8 cellular contexts compared by ENCODE assay signal in genomic region chr6:42217165-42217522, GRCh38. TPM values are rescaled to one million over a fixed set of nuclear protein-coding genes. Genes with fewer than 3 reads are reported as not detected.
DNase-seq lines count a peak whose midpoint lies in the region; ATAC-seq, FAIRE-seq and TF ChIP-seq lines count a peak whose summit lies in the region.

No MANE protein-coding gene starts in this region.

- no peaks in the 10 kb centered on the region for H4K20me1 ChIP-seq in HepG2 (ENCODE audit: insufficient read depth, low read length)

- ATAC-seq in activated CD8-positive, alpha-beta memory T cell treated with anti-CD3 and anti-CD28 coated beads, Interleukin-2, amount 10 ng/mL, durations not matched to agents 7 days and 5 days: no peak
- ATAC-seq in HepG2: no peak

- H3K27me3 Mint-ChIP-seq in activated CD8-positive, alpha-beta memory T cell treated with anti-CD3 and anti-CD28 coated beads, Interleukin-2, amount 10 ng/mL, durations not matched to agents 7 days and 5 days: no peaks in the 10 kb centered on the region

- TF ChIP-seq CTCF in adrenal gland (IDR thresholded peaks at IDR 0.05) (no peak), HepG2 (CRISPR knock-in tag; IDR thresholded peaks at IDR 0.05) (no peak), tibial artery (IDR thresholded peaks at IDR 0.05) (no peak)

- CTCF ChIA-PET in activated CD8-positive, alpha-beta memory T cell treated with anti-CD3 and anti-CD28 coated beads, Interleukin-2, amount 10 ng/mL, durations not matched to agents 7 days and 5 days (lab: Charles Lee): interaction anchor here (0.6 to 2.0 kb wide), 11 partner anchors 9 to 534 kb away, joined by 3 to 11 read pairs (median 4); no protein-coding TSS in a partner anchor
- CTCF ChIA-PET in HepG2 (lab: Yijun Ruan, JAX; ENCODE audit: low intra/inter-chr PET ratio, low total read pairs): interaction anchor here (1.5 kb wide), 1 partner anchor 51 kb away, joined by 5 read pairs; no protein-coding TSS in a partner anchor

- BruUV-seq in HepG2 (replicated peaks; lab: Mats Ljungman, UMichigan): TSS peak; percentile 72

- peaks cover 35% of the 10 kb centered on the region for H3K4me1 Mint-ChIP-seq in activated CD8-positive, alpha-beta memory T cell treated with anti-CD3 and anti-CD28 coated beads, Interleukin-2, amount 10 ng/mL, durations not matched to agents 7 days and 5 days

- H3K9me3 Mint-ChIP-seq in activated CD8-positive, alpha-beta memory T cell treated with anti-CD3 and anti-CD28 coated beads, Interleukin-2, amount 10 ng/mL, durations not matched to agents 7 days and 5 days (ENCODE audit: low read depth): no peaks in the 10 kb centered on the region

- no peaks in the 10 kb centered on the region for H3K27me3 ChIP-seq in adrenal gland
- H3K27me3 ChIP-seq in HepG2 (ENCODE audit: control insufficient read depth in 1 of 2, insufficient read depth in 2 of 2, low read length in 2 of 2): no peaks in the 10 kb centered on the region; a peak in 1 of 5 replicates
- H3K27me3 ChIP-seq in tibial artery: no peaks in the 10 kb centered on the region

- peaks cover 0 to 21% of the 10 kb centered on the region in 2 donors for H3K36me3 ChIP-seq in adrenal gland (replicated peaks in 1 of 2)
- peaks cover 2 to 17% of the 10 kb centered on the region in 2 experiments for H3K36me3 ChIP-seq in HepG2 (replicated peaks in 1 of 2; ENCODE audit: control insufficient read depth in 1 of 2, insufficient read depth in 2 of 2, low read length in 2 of 2)
- peaks cover 13 to 21% (median 16%) of the 10 kb centered on the region in 3 donors for H3K36me3 ChIP-seq in tibial artery

- H3K4me3 ChIP-seq in adrenal gland: peak overlapping the region; percentile 8 to 84 (median 78)
- peak overlapping the region; percentile 69 to 100 (median 84) for H3K4me3 ChIP-seq in HepG2 (replicated peaks in 1 of 3; ENCODE audit: insufficient read depth in 1 of 3, low read depth in 2 of 3, low read length in 3 of 3)
- peak overlapping the region; percentile 71 to 74 for H3K4me3 ChIP-seq in tibial artery

- peak overlapping the region; percentile 93 for H3K9ac ChIP-seq in HepG2 (ENCODE audit: insufficient read depth, low read depth, low read length)

- no peak for TF ChIP-seq RAD21 in HepG2 (CRISPR knock-in tag; IDR thresholded peaks at IDR 0.05)

- 1 to 5% (median 1%) methylated on average over 6 of the region's 6 CpGs for WGBS in adrenal gland, 4 donors
- WGBS in HepG2 (ENCODE audit: low lambda C conversion rate): 1% methylated on average over 6 of the region's 6 CpGs

- in situ Hi-C loops in HepG2 (cut with HindIII; ENCODE audit: extremely low pct_ligation_motif_present, low pct_unique_long_range_greater_than_20kb): loop anchor here (25.0 kb wide), 1 partner anchor 430 kb away; the partner anchor contains the start of genes FRS3, PRICKLE4 and TOMM6

- peaks cover 16% of the 10 kb centered on the region for H3K36me3 Mint-ChIP-seq in activated CD8-positive, alpha-beta memory T cell treated with anti-CD3 and anti-CD28 coated beads, Interleukin-2, amount 10 ng/mL, durations not matched to agents 7 days and 5 days

- peak overlapping the region; percentile 72 for H2AFZ ChIP-seq in HepG2 (ENCODE audit: low read length)

- intact Hi-C loops in adrenal gland (cut with DNase I): loop anchor here (5.0 kb wide), 2 partner anchors 140 to 330 kb away; no protein-coding TSS in a partner anchor
- intact Hi-C loops in HepG2 (cut with micrococcal nuclease; ENCODE audit: unreplicated experiment): loop anchor here (1.0 kb wide), 1 partner anchor 296 kb away; the partner anchor contains the start of genes BYSL and MED20
- intact Hi-C loops in tibial artery (cut with DNase I; ENCODE audit: low total_unique reads): loop anchor here (5.0 to 10.0 kb wide), 3 partner anchors 142 to 432 kb away; partner anchors contain the start of genes PRICKLE4 and TOMM6

- POLR2A ChIA-PET in HepG2 (lab: Yijun Ruan, JAX): interaction anchor here (0.6 to 2.3 kb wide), 8 partner anchors 10 to 433 kb away, joined by 3 to 9 read pairs (median 3); partner anchors contain the start of genes TAF8 and UBR2

- TF ChIP-seq POLR2A in adrenal gland (IDR thresholded peaks at IDR 0.05) (no peak), HepG2 (IDR thresholded peaks at IDR 0.05; ENCODE audit: insufficient read depth in 1 of 2, low read depth in 2 of 2, low read length in 2 of 2) (no peak)

- H3K4me2 ChIP-seq in HepG2 (ENCODE audit: low read depth, low read length): peak overlapping the region; percentile 85

- no peak for TF ChIP-seq EP300 in HepG2 (IDR thresholded peaks at IDR 0.05; ENCODE audit: low read depth in 2 of 2, low read length in 2 of 2)
- TF ChIP-seq EP300 in HepG2 (CRISPR knock-in tag; IDR thresholded peaks at IDR 0.05; ENCODE audit: borderline replicate concordance): no peak

- no peak for DNase-seq in activated CD8-positive, alpha-beta memory T cell treated with anti-CD3 and anti-CD28 coated beads, Interleukin-2, amount 10 ng/mL, durations not matched to agents 7 days and 5 days
- no peak for DNase-seq in activated CD8-positive, alpha-beta memory T cell treated with anti-CD3 and anti-CD28 coated beads, Interleukin-2, amount 50 U/mL, for 4 hours
- DNase-seq in adrenal gland: no peak
- DNase-seq in HepG2 (ENCODE audit: low spot score): no peak
- no peak for DNase-seq in tibial artery
- DNase-seq in GM03348 (ENCODE audit: low spot score): no peak
- no peak for DNase-seq in kidney tubule cell (ENCODE audit: low spot score)
- DNase-seq in SKM-1 (lab: John Stamatoyannopoulos, UW; ENCODE audit: unreplicated experiment): no peak

- peak overlapping the region; percentile 92 for H3K27ac Mint-ChIP-seq in activated CD8-positive, alpha-beta memory T cell treated with anti-CD3 and anti-CD28 coated beads, Interleukin-2, amount 10 ng/mL, durations not matched to agents 7 days and 5 days

- H3K27ac ChIP-seq in adrenal gland (peak overlapping the region; percentile 12 to 86 (median 54)), HepG2 (ENCODE audit: extremely low read length, insufficient read depth, low read length) (peak overlapping the region; percentile 83), tibial artery (peak overlapping the region; percentile 71 to 82)

- peaks cover 20% of the 10 kb centered on the region for H3K79me2 ChIP-seq in HepG2 (ENCODE audit: insufficient read depth, low read length)

- peak overlapping the region; percentile 98 for H3K4me3 Mint-ChIP-seq in activated CD8-positive, alpha-beta memory T cell treated with anti-CD3 and anti-CD28 coated beads, Interleukin-2, amount 10 ng/mL, durations not matched to agents 7 days and 5 days

- H3K4me1 ChIP-seq in adrenal gland (replicated peaks in 1 of 2) (peaks cover 8 to 9% of the 10 kb centered on the region in 2 donors), HepG2 (ENCODE audit: insufficient read depth, low read length) (peaks cover 43% of the 10 kb centered on the region), tibial artery (peaks cover 0 to 21% (median 7%) of the 10 kb centered on the region in 4 donors)

- H3K9me3 ChIP-seq in adrenal gland (replicated peaks in 1 of 3) (no peaks in the 10 kb centered on the region), HepG2 (ENCODE audit: low read length) (no peaks in the 10 kb centered on the region), tibial artery (no peaks in the 10 kb centered on the region)

- no peak for FAIRE-seq in HepG2 (lab: Jason Lieb, UNC)

RNA-seq across cellular contexts. Expression of gene MRPS10, which starts 0.5 kb away (rescaled TPM):
- total RNA-seq in activated CD8-positive, alpha-beta memory T cell treated with anti-CD3 and anti-CD28 coated beads, Interleukin-2, amount 10 ng/mL, durations not matched to agents 7 days and 5 days: 10 to 100 TPM; 28.8 to 36.5 TPM
- total RNA-seq in adrenal gland (10 to 100 TPM; 25.5 to 42.1 (median 34.0) TPM), HepG2 (2016; rRNA removed; fragmentation: Illumina TruSeq; extraction: Trizol) (54.6 and 79.2 TPM in 2 replicates)
- polyA plus RNA-seq in adrenal gland (10 to 100 TPM; 14.7 to 67.4 (median 15.2) TPM), HepG2 (2011; rRNA removed) (22.8 and 31.7 TPM in 2 replicates)
- total RNA-seq in HepG2 (2016; cell fraction: cytosol; rRNA removed; fragmentation: Illumina TruSeq; extraction: Trizol; ENCODE audit: low read depth): 12.2 and 13.6 TPM in 2 replicates
- total RNA-seq in HepG2 (2016; cell fraction: insoluble cytoplasmic fraction; rRNA removed; fragmentation: Illumina TruSeq; extraction: Trizol): 55.4 and 85.0 TPM in 2 replicates
- total RNA-seq in HepG2 (2016; cell fraction: membrane; rRNA removed; fragmentation: Illumina TruSeq; extraction: Trizol): 37.8 and 41.2 TPM in 2 replicates
- 20.0 and 20.7 TPM in 2 replicates for total RNA-seq in HepG2 (2016; cell fraction: nucleus; rRNA removed; fragmentation: Illumina TruSeq; extraction: Trizol)
- polyA plus RNA-seq in HepG2 (2011; cell fraction: cytosol; rRNA removed): 16.1 and 23.7 TPM in 2 replicates
- 4.2 and 5.9 TPM in 2 replicates for polyA plus RNA-seq in HepG2 (2011; cell fraction: nucleus; rRNA removed)
- polyA plus RNA-seq in HepG2 (2012): 22.8 and 28.4 TPM in 2 replicates
- polyA plus RNA-seq in HepG2 (2016; cell fraction: cytosol; fragmentation: Illumina TruSeq; extraction: Trizol; ENCODE audit: low read depth): 14.5 and 15.5 TPM in 2 replicates
- 81.8 and 85.5 TPM in 2 replicates for polyA plus RNA-seq in HepG2 (2016; cell fraction: insoluble cytoplasmic fraction; fragmentation: Illumina TruSeq; extraction: Trizol; ENCODE audit: low read depth)
- polyA plus RNA-seq in HepG2 (2016; cell fraction: membrane; fragmentation: Illumina TruSeq; extraction: Trizol; ENCODE audit: low read depth): 32.1 and 36.3 TPM in 2 replicates
- polyA plus RNA-seq in HepG2 (2016; cell fraction: nucleus; fragmentation: Illumina TruSeq; extraction: Trizol; ENCODE audit: insufficient read depth, low read depth): 30.6 and 31.3 TPM in 2 replicates
- 5.2 and 11.4 TPM in 2 replicates for polyA minus RNA-seq in HepG2 (2011; rRNA and poly(A)+ RNA removed; ENCODE audit: low replicate concordance)
- polyA minus RNA-seq in HepG2 (2011; cell fraction: cytosol; rRNA and poly(A)+ RNA removed): 13.1 and 14.4 TPM in 2 replicates
- 12.4 and 15.7 TPM in 2 replicates for polyA minus RNA-seq in HepG2 (2011; cell fraction: nucleus; rRNA and poly(A)+ RNA removed)

RNA-seq across cellular contexts. Expression of gene GUCA1B, which starts 22.4 kb away (rescaled TPM):
- 1 to 10 TPM in 1 of 2 experiments, under 1 TPM in 1; 0.94 to 1.8 TPM for total RNA-seq in activated CD8-positive, alpha-beta memory T cell treated with anti-CD3 and anti-CD28 coated beads, Interleukin-2, amount 10 ng/mL, durations not matched to agents 7 days and 5 days
- total RNA-seq in adrenal gland: 1 to 10 TPM in 6 of 8 donors, under 1 TPM in 2; 0.47 to 3.0 (median 1.6) TPM
- 1 to 10 TPM in 1 of 3 donors, under 1 TPM in 2; 0.34 to 1.5 (median 0.40) TPM for polyA plus RNA-seq in adrenal gland
- 0.31 and 0.75 TPM in 2 replicates for total RNA-seq in HepG2 (2016; rRNA removed; fragmentation: Illumina TruSeq; extraction: Trizol)
- total RNA-seq in HepG2 (2016; cell fraction: cytosol; rRNA removed; fragmentation: Illumina TruSeq; extraction: Trizol; ENCODE audit: low read depth): not detected in 2 replicates
- 0.22 and 0.26 TPM in 2 replicates for total RNA-seq in HepG2 (2016; cell fraction: insoluble cytoplasmic fraction; rRNA removed; fragmentation: Illumina TruSeq; extraction: Trizol)
- 0.28 TPM in 1 of 2 replicates, not detected in the other for total RNA-seq in HepG2 (2016; cell fraction: membrane; rRNA removed; fragmentation: Illumina TruSeq; extraction: Trizol)
- total RNA-seq in HepG2 (2016; cell fraction: nucleus; rRNA removed; fragmentation: Illumina TruSeq; extraction: Trizol): 0.34 and 0.47 TPM in 2 replicates
- 0.58 and 0.74 TPM in 2 replicates for polyA plus RNA-seq in HepG2 (2011; rRNA removed)
- 0.23 and 0.40 TPM in 2 replicates for polyA plus RNA-seq in HepG2 (2011; cell fraction: cytosol; rRNA removed)
- polyA plus RNA-seq in HepG2 (2011; cell fraction: nucleus; rRNA removed): 2.1 and 2.6 TPM in 2 replicates
- 0.72 and 1.5 TPM in 2 replicates for polyA plus RNA-seq in HepG2 (2012)
- not detected in 2 replicates for polyA plus RNA-seq in HepG2 (2016; cell fraction: cytosol; fragmentation: Illumina TruSeq; extraction: Trizol; ENCODE audit: low read depth)
- 0.38 and 0.50 TPM in 2 replicates for polyA plus RNA-seq in HepG2 (2016; cell fraction: insoluble cytoplasmic fraction; fragmentation: Illumina TruSeq; extraction: Trizol; ENCODE audit: low read depth)
- 0.17 and 0.26 TPM in 2 replicates for polyA plus RNA-seq in HepG2 (2016; cell fraction: membrane; fragmentation: Illumina TruSeq; extraction: Trizol; ENCODE audit: low read depth)
- polyA plus RNA-seq in HepG2 (2016; cell fraction: nucleus; fragmentation: Illumina TruSeq; extraction: Trizol; ENCODE audit: insufficient read depth, low read depth): 0.89 and 2.5 TPM in 2 replicates
- 0.19 and 0.26 TPM in 2 replicates for polyA minus RNA-seq in HepG2 (2011; rRNA and poly(A)+ RNA removed; ENCODE audit: low replicate concordance)
- polyA minus RNA-seq in HepG2 (2011; cell fraction: cytosol; rRNA and poly(A)+ RNA removed): not detected in 2 replicates
- polyA minus RNA-seq in HepG2 (2011; cell fraction: nucleus; rRNA and poly(A)+ RNA removed): 0.90 and 0.99 TPM in 2 replicates

RNA-seq across cellular contexts. Expression of gene GUCA1A, which starts 44.0 kb away (rescaled TPM):
- not detected for total RNA-seq in activated CD8-positive, alpha-beta memory T cell treated with anti-CD3 and anti-CD28 coated beads, Interleukin-2, amount 10 ng/mL, durations not matched to agents 7 days and 5 days
- total RNA-seq in adrenal gland (not detected), HepG2 (2016; rRNA removed; fragmentation: Illumina TruSeq; extraction: Trizol) (not detected in 2 replicates)
- polyA plus RNA-seq in adrenal gland (not detected), HepG2 (2011; rRNA removed) (not detected in 2 replicates)
- not detected in 2 replicates for total RNA-seq in HepG2 (2016; cell fraction: cytosol; rRNA removed; fragmentation: Illumina TruSeq; extraction: Trizol; ENCODE audit: low read depth)
- not detected in 2 replicates for total RNA-seq in HepG2 (2016; cell fraction: insoluble cytoplasmic fraction; rRNA removed; fragmentation: Illumina TruSeq; extraction: Trizol)
- not detected in 2 replicates for total RNA-seq in HepG2 (2016; cell fraction: membrane; rRNA removed; fragmentation: Illumina TruSeq; extraction: Trizol)
- total RNA-seq in HepG2 (2016; cell fraction: nucleus; rRNA removed; fragmentation: Illumina TruSeq; extraction: Trizol): not detected in 2 replicates
- polyA plus RNA-seq in HepG2 (2011; cell fraction: cytosol; rRNA removed): not detected in 2 replicates
- not detected in 2 replicates for polyA plus RNA-seq in HepG2 (2011; cell fraction: nucleus; rRNA removed)
- not detected in 2 replicates for polyA plus RNA-seq in HepG2 (2012)
- not detected in 2 replicates for polyA plus RNA-seq in HepG2 (2016; cell fraction: cytosol; fragmentation: Illumina TruSeq; extraction: Trizol; ENCODE audit: low read depth)
- polyA plus RNA-seq in HepG2 (2016; cell fraction: insoluble cytoplasmic fraction; fragmentation: Illumina TruSeq; extraction: Trizol; ENCODE audit: low read depth): not detected in 2 replicates
- polyA plus RNA-seq in HepG2 (2016; cell fraction: membrane; fragmentation: Illumina TruSeq; extraction: Trizol; ENCODE audit: low read depth): not detected in 2 replicates
- not detected in 2 replicates for polyA plus RNA-seq in HepG2 (2016; cell fraction: nucleus; fragmentation: Illumina TruSeq; extraction: Trizol; ENCODE audit: insufficient read depth, low read depth)
- not detected in 2 replicates for polyA minus RNA-seq in HepG2 (2011; rRNA and poly(A)+ RNA removed; ENCODE audit: low replicate concordance)
- polyA minus RNA-seq in HepG2 (2011; cell fraction: cytosol; rRNA and poly(A)+ RNA removed): not detected in 2 replicates
- not detected in 2 replicates for polyA minus RNA-seq in HepG2 (2011; cell fraction: nucleus; rRNA and poly(A)+ RNA removed)
